In the genomic region with DNA sequence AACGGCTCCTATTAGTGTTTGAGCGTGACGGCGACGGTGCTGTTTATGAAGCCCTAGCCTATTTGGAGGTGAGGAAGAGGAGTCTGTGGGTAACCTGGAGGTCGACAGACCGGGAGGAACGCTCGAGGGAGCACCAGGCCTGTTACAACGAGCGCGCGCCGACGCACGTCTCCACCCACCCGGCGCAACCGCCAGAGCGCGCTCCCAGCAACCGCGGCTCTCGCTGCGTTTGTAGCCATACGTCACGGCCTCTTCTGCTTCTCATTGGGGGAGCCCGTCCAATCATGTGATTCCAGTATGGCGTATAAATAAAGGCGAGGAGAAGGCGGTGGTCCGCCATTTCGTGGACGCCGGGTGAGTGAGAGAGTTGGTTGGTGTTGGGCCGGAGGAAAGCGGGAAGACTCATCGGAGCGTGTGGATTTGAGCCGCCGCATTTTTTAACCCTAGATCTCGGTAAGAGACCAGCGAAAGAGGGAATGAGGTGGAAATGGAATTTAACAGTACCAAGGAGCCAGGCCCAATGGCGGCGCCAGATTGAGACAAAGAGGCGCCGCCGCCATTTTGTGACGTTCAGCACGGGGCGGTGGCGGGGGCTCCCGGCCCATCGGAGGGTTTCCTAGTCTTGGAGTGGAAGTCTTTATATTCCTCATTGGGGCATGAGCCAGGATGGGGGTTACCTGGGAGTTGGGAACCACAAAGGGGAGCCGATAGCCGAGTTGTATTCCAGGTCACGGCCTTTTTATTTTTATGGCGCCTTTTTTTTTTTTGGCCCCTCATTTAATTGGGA, we compare ENCODE assay signal across 1 cellular context.
TF ChIP-seq lines count a peak whose summit lies in the region.

A gene (plus strand): TSS at position 334 of the 787 bp plus-strand sequence. CDS start 2,401 bp downstream, outside the sequence.

TF ChIP-seq in HepG2, 621 proteins besides CTCF, POLR2A, EP300 and RAD21 (continued from another document and continues in another):
- TF ChIP-seq, protein P1, sequence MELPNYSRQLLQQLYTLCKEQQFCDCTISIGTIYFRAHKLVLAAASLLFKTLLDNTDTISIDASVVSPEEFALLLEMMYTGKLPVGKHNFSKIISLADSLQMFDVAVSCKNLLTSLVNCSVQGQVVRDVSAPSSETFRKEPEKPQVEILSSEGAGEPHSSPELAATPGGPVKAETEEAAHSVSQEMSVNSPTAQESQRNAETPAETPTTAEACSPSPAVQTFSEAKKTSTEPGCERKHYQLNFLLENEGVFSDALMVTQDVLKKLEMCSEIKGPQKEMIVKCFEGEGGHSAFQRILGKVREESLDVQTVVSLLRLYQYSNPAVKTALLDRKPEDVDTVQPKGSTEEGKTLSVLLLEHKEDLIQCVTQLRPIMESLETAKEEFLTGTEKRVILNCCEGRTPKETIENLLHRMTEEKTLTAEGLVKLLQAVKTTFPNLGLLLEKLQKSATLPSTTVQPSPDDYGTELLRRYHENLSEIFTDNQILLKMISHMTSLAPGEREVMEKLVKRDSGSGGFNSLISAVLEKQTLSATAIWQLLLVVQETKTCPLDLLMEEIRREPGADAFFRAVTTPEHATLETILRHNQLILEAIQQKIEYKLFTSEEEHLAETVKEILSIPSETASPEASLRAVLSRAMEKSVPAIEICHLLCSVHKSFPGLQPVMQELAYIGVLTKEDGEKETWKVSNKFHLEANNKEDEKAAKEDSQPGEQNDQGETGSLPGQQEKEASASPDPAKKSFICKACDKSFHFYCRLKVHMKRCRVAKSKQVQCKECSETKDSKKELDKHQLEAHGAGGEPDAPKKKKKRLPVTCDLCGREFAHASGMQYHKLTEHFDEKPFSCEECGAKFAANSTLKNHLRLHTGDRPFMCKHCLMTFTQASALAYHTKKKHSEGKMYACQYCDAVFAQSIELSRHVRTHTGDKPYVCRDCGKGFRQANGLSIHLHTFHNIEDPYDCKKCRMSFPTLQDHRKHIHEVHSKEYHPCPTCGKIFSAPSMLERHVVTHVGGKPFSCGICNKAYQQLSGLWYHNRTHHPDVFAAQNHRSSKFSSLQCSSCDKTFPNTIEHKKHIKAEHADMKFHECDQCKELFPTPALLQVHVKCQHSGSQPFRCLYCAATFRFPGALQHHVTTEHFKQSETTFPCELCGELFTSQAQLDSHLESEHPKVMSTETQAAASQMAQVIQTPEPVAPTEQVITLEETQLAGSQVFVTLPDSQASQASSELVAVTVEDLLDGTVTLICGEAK (IDR thresholded peaks at IDR 0.05) = no peak
- TF ChIP-seq, protein P1 (CRISPR knock-in tag; IDR thresholded peaks at IDR 0.05) = peak; percentile 73; the same call in 1 of the 2 replicates
- peak; percentile 76; the same call in 1 of the 2 replicates for TF ChIP-seq GTF3A (CRISPR knock-in tag; conservative IDR thresholded peaks at IDR 0.05)
- no peak for TF ChIP-seq ZNF562 (CRISPR knock-in tag; IDR thresholded peaks at IDR 0.05; ENCODE audit: borderline replicate concordance)
- no peak; the same call in none of the 2 replicates for TF ChIP-seq CBFB (CRISPR knock-in tag; IDR thresholded peaks at IDR 0.05)
- TF ChIP-seq, protein P2, sequence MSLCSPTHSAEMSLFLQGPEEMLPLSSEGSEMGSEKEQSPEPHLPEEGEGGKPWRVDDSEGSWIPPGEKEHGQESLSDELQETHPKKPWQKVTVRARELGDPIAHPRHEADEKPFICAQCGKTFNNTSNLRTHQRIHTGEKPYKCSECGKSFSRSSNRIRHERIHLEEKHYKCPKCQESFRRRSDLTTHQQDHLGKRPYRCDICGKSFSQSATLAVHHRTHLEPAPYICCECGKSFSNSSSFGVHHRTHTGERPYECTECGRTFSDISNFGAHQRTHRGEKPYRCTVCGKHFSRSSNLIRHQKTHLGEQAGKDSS (CRISPR knock-in tag; IDR thresholded peaks at IDR 0.05; ENCODE audit: borderline replicate concordance, low read depth) = peak; percentile 89
- 0 out of 2 replicates have a peak, but pooled peaks have one; percentile 33 for TF ChIP-seq ZNF317 (CRISPR knock-in tag; IDR thresholded peaks at IDR 0.05)
- peak; percentile 88 for TF ChIP-seq SMYD3 (CRISPR knock-in tag; IDR thresholded peaks at IDR 0.05)
- no peak for TF ChIP-seq ZNF678 (CRISPR knock-in tag; IDR thresholded peaks at IDR 0.05)
- no peak; the same call in 1 of the 2 replicates for TF ChIP-seq NR2F6 (IDR thresholded peaks at IDR 0.05)
- TF ChIP-seq NR2F6 (CRISPR knock-in tag; IDR thresholded peaks at IDR 0.05) = peak; percentile 8
- TF ChIP-seq ZBTB20 (CRISPR knock-in tag; IDR thresholded peaks at IDR 0.05; ENCODE audit: borderline replicate concordance, low read depth) = peak; percentile 84; the same call in 1 of the 2 replicates
- TF ChIP-seq ZNF296 (CRISPR knock-in tag; conservative IDR thresholded peaks at IDR 0.05) = no peak; the same call in 1 of the 2 replicates
- TF ChIP-seq, protein P3, sequence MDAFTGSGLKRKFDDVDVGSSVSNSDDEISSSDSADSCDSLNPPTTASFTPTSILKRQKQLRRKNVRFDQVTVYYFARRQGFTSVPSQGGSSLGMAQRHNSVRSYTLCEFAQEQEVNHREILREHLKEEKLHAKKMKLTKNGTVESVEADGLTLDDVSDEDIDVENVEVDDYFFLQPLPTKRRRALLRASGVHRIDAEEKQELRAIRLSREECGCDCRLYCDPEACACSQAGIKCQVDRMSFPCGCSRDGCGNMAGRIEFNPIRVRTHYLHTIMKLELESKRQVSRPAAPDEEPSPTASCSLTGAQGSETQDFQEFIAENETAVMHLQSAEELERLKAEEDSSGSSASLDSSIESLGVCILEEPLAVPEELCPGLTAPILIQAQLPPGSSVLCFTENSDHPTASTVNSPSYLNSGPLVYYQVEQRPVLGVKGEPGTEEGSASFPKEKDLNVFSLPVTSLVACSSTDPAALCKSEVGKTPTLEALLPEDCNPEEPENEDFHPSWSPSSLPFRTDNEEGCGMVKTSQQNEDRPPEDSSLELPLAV (CRISPR knock-in tag; conservative IDR thresholded peaks at IDR 0.05; ENCODE audit: low read depth) = peak; percentile 68; the same call in 1 of the 2 replicates
- TF ChIP-seq CC2D1A (CRISPR knock-in tag; IDR thresholded peaks at IDR 0.05) = peak; percentile 98
- TF ChIP-seq, protein P4, sequence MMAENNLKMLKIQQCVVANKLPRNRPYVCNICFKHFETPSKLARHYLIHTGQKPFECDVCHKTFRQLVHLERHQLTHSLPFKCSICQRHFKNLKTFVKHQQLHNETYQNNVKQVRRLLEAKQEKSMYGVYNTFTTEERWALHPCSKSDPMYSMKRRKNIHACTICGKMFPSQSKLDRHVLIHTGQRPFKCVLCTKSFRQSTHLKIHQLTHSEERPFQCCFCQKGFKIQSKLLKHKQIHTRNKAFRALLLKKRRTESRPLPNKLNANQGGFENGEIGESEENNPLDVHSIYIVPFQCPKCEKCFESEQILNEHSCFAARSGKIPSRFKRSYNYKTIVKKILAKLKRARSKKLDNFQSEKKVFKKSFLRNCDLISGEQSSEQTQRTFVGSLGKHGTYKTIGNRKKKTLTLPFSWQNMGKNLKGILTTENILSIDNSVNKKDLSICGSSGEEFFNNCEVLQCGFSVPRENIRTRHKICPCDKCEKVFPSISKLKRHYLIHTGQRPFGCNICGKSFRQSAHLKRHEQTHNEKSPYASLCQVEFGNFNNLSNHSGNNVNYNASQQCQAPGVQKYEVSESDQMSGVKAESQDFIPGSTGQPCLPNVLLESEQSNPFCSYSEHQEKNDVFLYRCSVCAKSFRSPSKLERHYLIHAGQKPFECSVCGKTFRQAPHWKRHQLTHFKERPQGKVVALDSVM (CRISPR knock-in tag; IDR thresholded peaks at IDR 0.05) = no peak; the same call in 1 of the 2 replicates
- 0 out of 2 replicates have a peak, but pooled peaks have one; percentile 73 for TF ChIP-seq ZNF431 (CRISPR knock-in tag; IDR thresholded peaks at IDR 0.05; ENCODE audit: borderline replicate concordance, low read depth)
- TF ChIP-seq PITX1 (CRISPR knock-in tag; IDR thresholded peaks at IDR 0.05) = peak; percentile 80
- TF ChIP-seq ZNF343 (CRISPR knock-in tag; IDR thresholded peaks at IDR 0.05) = peak; percentile 31; the same call in 1 of the 2 replicates
- TF ChIP-seq, protein P5, sequence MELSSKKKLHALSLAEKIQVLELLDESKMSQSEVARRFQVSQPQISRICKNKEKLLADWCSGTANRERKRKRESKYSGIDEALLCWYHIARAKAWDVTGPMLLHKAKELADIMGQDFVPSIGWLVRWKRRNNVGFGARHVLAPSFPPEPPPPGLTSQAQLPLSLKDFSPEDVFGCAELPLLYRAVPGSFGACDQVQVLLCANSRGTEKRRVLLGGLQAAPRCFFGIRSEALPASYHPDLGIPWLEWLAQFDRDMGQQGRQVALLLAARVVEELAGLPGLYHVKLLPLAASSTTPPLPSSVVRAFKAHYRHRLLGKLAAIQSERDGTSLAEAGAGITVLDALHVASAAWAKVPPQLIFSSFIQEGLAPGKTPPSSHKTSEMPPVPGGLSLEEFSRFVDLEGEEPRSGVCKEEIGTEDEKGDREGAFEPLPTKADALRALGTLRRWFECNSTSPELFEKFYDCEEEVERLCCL (CRISPR knock-in tag; IDR thresholded peaks at IDR 0.05; ENCODE audit: borderline replicate concordance) = peak; percentile 82; the same call in 1 of the 2 replicates
- TF ChIP-seq, protein P6, sequence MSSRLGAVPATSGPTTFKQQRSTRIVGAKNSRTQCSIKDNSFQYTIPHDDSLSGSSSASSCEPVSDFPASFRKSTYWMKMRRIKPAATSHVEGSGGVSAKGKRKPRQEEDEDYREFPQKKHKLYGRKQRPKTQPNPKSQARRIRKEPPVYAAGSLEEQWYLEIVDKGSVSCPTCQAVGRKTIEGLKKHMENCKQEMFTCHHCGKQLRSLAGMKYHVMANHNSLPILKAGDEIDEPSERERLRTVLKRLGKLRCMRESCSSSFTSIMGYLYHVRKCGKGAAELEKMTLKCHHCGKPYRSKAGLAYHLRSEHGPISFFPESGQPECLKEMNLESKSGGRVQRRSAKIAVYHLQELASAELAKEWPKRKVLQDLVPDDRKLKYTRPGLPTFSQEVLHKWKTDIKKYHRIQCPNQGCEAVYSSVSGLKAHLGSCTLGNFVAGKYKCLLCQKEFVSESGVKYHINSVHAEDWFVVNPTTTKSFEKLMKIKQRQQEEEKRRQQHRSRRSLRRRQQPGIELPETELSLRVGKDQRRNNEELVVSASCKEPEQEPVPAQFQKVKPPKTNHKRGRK (CRISPR knock-in tag; IDR thresholded peaks at IDR 0.05) = no peak
- TF ChIP-seq ZC3H13 (CRISPR knock-in tag; IDR thresholded peaks at IDR 0.05) = peak; percentile 85
- TF ChIP-seq SOX6 (IDR thresholded peaks at IDR 0.05) = no peak
- peak; percentile 70 for TF ChIP-seq SOX6 (CRISPR knock-in tag; IDR thresholded peaks at IDR 0.05)
- peak; percentile 50; the same call in 1 of the 2 replicates for TF ChIP-seq ETV5 (CRISPR knock-in tag; IDR thresholded peaks at IDR 0.05; ENCODE audit: borderline replicate concordance)
- TF ChIP-seq, protein P7, sequence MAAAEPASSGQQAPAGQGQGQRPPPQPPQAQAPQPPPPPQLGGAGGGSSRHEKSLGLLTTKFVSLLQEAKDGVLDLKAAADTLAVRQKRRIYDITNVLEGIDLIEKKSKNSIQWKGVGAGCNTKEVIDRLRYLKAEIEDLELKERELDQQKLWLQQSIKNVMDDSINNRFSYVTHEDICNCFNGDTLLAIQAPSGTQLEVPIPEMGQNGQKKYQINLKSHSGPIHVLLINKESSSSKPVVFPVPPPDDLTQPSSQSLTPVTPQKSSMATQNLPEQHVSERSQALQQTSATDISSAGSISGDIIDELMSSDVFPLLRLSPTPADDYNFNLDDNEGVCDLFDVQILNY (CRISPR knock-in tag; conservative IDR thresholded peaks at IDR 0.05) = no peak
- TF ChIP-seq, protein P8, sequence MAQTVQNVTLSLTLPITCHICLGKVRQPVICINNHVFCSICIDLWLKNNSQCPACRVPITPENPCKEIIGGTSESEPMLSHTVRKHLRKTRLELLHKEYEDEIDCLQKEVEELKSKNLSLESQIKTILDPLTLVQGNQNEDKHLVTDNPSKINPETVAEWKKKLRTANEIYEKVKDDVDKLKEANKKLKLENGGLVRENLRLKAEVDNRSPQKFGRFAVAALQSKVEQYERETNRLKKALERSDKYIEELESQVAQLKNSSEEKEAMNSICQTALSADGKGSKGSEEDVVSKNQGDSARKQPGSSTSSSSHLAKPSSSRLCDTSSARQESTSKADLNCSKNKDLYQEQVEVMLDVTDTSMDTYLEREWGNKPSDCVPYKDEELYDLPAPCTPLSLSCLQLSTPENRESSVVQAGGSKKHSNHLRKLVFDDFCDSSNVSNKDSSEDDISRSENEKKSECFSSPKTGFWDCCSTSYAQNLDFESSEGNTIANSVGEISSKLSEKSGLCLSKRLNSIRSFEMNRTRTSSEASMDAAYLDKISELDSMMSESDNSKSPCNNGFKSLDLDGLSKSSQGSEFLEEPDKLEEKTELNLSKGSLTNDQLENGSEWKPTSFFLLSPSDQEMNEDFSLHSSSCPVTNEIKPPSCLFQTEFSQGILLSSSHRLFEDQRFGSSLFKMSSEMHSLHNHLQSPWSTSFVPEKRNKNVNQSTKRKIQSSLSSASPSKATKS (CRISPR knock-in tag; IDR thresholded peaks at IDR 0.05) = 0 out of 2 replicates have a peak, but pooled peaks have one; percentile 76
- TF ChIP-seq, protein P9, sequence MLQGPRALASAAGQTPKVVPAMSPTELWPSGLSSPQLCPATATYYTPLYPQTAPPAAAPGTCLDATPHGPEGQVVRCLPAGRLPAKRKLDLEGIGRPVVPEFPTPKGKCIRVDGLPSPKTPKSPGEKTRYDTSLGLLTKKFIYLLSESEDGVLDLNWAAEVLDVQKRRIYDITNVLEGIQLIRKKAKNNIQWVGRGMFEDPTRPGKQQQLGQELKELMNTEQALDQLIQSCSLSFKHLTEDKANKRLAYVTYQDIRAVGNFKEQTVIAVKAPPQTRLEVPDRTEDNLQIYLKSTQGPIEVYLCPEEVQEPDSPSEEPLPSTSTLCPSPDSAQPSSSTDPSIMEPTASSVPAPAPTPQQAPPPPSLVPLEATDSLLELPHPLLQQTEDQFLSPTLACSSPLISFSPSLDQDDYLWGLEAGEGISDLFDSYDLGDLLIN (CRISPR knock-in tag; IDR thresholded peaks at IDR 0.05; ENCODE audit: borderline replicate concordance) = no peak
- TF ChIP-seq KLF13 (CRISPR knock-in tag; IDR thresholded peaks at IDR 0.05) = no peak
- TF ChIP-seq ZNF780A (CRISPR knock-in tag; IDR thresholded peaks at IDR 0.05) = no peak
- peak; percentile 88; the same call in 1 of the 2 replicates for TF ChIP-seq ZNF615 (CRISPR knock-in tag; IDR thresholded peaks at IDR 0.05; ENCODE audit: borderline replicate concordance)
